1 cellular context compared by ENCODE assay signal in genomic region chr17:7393613-7394451, GRCh38.
TF ChIP-seq lines count a peak whose summit lies in the region.

No MANE protein-coding gene starts in this region.

TF ChIP-seq in K562, 482 proteins besides CTCF, POLR2A, EP300 and RAD21 (continued from another document):
- no peak for TF ChIP-seq CHD7 (IDR thresholded peaks at IDR 0.05; ENCODE audit: low read depth, low read length)
- TF ChIP-seq STAG1 (CRISPR knock-in tag; IDR thresholded peaks at IDR 0.05; ENCODE audit: borderline replicate concordance), result no peak
- TF ChIP-seq ETV1 (tag; conservative IDR thresholded peaks at IDR 0.05; ENCODE audit: low read depth), result no peak
- TF ChIP-seq MED1 (CRISPR knock-in tag; IDR thresholded peaks at IDR 0.05; ENCODE audit: borderline replicate concordance), result no peak
